34 cellular contexts compared by ENCODE assay signal in genomic region chr2:216576611-216577010, GRCh38. TPM values are rescaled to one million over a fixed set of nuclear protein-coding genes. Genes with fewer than 3 reads are reported as not detected.
"Had no signal": no experiment of that assay in that cellular context is flagged by ENCODE, and none has a peak within 500 bp of the region (broad histone marks: within the 10 kb centered on the region; RNA-seq: fewer than 3 reads in every experiment).

No MANE protein-coding gene starts in this region.

- H3K27ac Mint-ChIP-seq: activated B cell treated with CpG ODN at 0.5 μM for 24 hours; activated CD4-positive, alpha-beta memory T cell treated with anti-CD3 and anti-CD28 coated beads for 36 hours; activated CD4-positive, alpha-beta T cell treated with anti-CD3 and anti-CD28 coated beads, Interleukin-2, amount 10 ng/mL, durations not matched to agents 24 days and 14 days; activated naive CD4-positive, alpha-beta T cell treated with anti-CD3 and anti-CD28 coated beads, Interleukin-2, amount 10 ng/mL, durations not matched to agents 7 days and 5 days; activated naive CD4-positive, alpha-beta T cell treated with anti-CD3 and anti-CD28 coated beads, Interleukin-2, amount 50 U/mL, for 24 hours; activated naive CD8-positive, alpha-beta T cell; activated T-cell treated with anti-CD3 and anti-CD28 coated beads, Interleukin-2, amount 50 U/mL, for 72 hours; activated T-helper 1 cell treated with anti-CD3 and anti-CD28 coated beads, Interleukin-12 subunit alpha, Interleukin-12 subunit beta, Interleukin-2, Interleukin-4 antibody, amounts not matched to agents 30 ng/mL and 10 ng/mL and 1 ng/mL, durations not matched to agents 14 hours and 24 hours and 36 hours; activated T-helper 17 cell treated with anti-CD3 and anti-CD28 coated beads, Interleukin-2, amount 50 U/mL, for 72 hours; brain; T-helper 1 cell treated with Interleukin-12 subunit alpha and Interleukin-12 subunit beta and Interleukin-4 antibody, amounts not matched to agents 30 μg/mL and 1 μg/mL, for 36 hours; T-helper 2 cell treated with Interferon-gamma antibody and Interleukin-4, amounts not matched to agents 5 μg/mL and 100 μg/mL, for 36 hours had no signal

- H3K27me3 ChIP-seq: ascending aorta, cardiac muscle cell, colonic mucosa had no signal

- H3K9me3 ChIP-seq: ascending aorta, colonic mucosa had no signal

- H3K4me1 ChIP-seq: colonic mucosa had no signal

- H3K36me3 Mint-ChIP-seq: activated CD4-positive, alpha-beta memory T cell treated with anti-CD3 and anti-CD28 coated beads for 36 hours; activated naive CD4-positive, alpha-beta T cell treated with anti-CD3 and anti-CD28 coated beads, Interleukin-2, amount 10 ng/mL, durations not matched to agents 7 days and 5 days; activated naive CD4-positive, alpha-beta T cell treated with anti-CD3 and anti-CD28 coated beads, Interleukin-2, amount 50 U/mL, for 24 hours; activated naive CD8-positive, alpha-beta T cell; brain had no signal

- H3K36me3 ChIP-seq: ascending aorta, cardiac muscle cell, colonic mucosa had no signal

- H3K27ac ChIP-seq: ascending aorta, cardiac muscle cell, colonic mucosa, VCaP had no signal

- H3K4me3 Mint-ChIP-seq: activated B cell treated with CpG ODN at 0.5 μM for 24 hours; activated CD4-positive, alpha-beta memory T cell treated with anti-CD3 and anti-CD28 coated beads for 36 hours; activated CD4-positive, alpha-beta T cell treated with anti-CD3 and anti-CD28 coated beads, Interleukin-2, amount 10 ng/mL, durations not matched to agents 24 days and 14 days; activated naive CD4-positive, alpha-beta T cell treated with anti-CD3 and anti-CD28 coated beads, Interleukin-2, amount 10 ng/mL, durations not matched to agents 7 days and 5 days; activated naive CD4-positive, alpha-beta T cell treated with anti-CD3 and anti-CD28 coated beads, Interleukin-2, amount 50 U/mL, for 24 hours; activated naive CD8-positive, alpha-beta T cell; activated T-cell treated with anti-CD3 and anti-CD28 coated beads, Interleukin-2, amount 50 U/mL, for 4 hours; activated T-cell treated with anti-CD3 and anti-CD28 coated beads, Interleukin-2, amount 50 U/mL, for 72 hours; activated T-helper 1 cell treated with anti-CD3 and anti-CD28 coated beads, Interleukin-12 subunit alpha, Interleukin-12 subunit beta, Interleukin-2, Interleukin-4 antibody, amounts not matched to agents 30 ng/mL and 10 ng/mL and 1 ng/mL, durations not matched to agents 14 hours and 24 hours and 36 hours; activated T-helper 17 cell treated with anti-CD3 and anti-CD28 coated beads, Interleukin-2, amount 50 U/mL, for 72 hours; brain; central memory CD8-positive, alpha-beta T cell; T-helper 1 cell treated with Interleukin-12 subunit alpha and Interleukin-12 subunit beta and Interleukin-4 antibody, amounts not matched to agents 30 μg/mL and 1 μg/mL, for 36 hours; T-helper 2 cell treated with Interferon-gamma antibody and Interleukin-4, amounts not matched to agents 5 μg/mL and 100 μg/mL, for 36 hours had no signal

- DNase-seq: activated B cell treated with CpG ODN at 0.5 μM for 24 hours; activated CD4-positive, alpha-beta memory T cell treated with anti-CD3 and anti-CD28 coated beads for 36 hours; activated CD4-positive, alpha-beta T cell treated with anti-CD3 and anti-CD28 coated beads for 4 hours; activated CD4-positive, alpha-beta T cell treated with anti-CD3 and anti-CD28 coated beads, Interleukin-2, amount 10 ng/mL, durations not matched to agents 24 days and 14 days; activated CD4-positive, alpha-beta T cell treated with anti-CD3 and anti-CD28 coated beads, Interleukin-2, amount 50 U/mL, for 1 hour; activated CD4-positive, alpha-beta T cell treated with anti-CD3 and anti-CD28 coated beads, Interleukin-2, amount 50 U/mL, for 4 hours; activated CD4-positive, CD25-positive, alpha-beta regulatory T cell treated with anti-CD3 and anti-CD28 coated beads, Interleukin-2, amount 50 U/mL, for 72 hours; activated CD8-positive, alpha-beta memory T cell treated with anti-CD3 and anti-CD28 coated beads, Interleukin-2, amount 50 U/mL, for 4 hours; activated effector memory CD4-positive, alpha-beta T cell treated with anti-CD3 and anti-CD28 coated beads, Interleukin-2, amount 50 U/mL, for 16 hours; activated naive CD4-positive, alpha-beta T cell treated with anti-CD3 and anti-CD28 coated beads, Interleukin-2, amount 10 ng/mL, durations not matched to agents 7 days and 5 days; activated naive CD4-positive, alpha-beta T cell treated with Interleukin-2 at 50 U/mL for 16 hours; activated T-cell treated with anti-CD3 and anti-CD28 coated beads for 4 hours; activated T-cell treated with anti-CD3 and anti-CD28 coated beads, Interleukin-2, amount 50 U/mL, for 1 hour; activated T-cell treated with anti-CD3 and anti-CD28 coated beads, Interleukin-2, amount 50 U/mL, for 4 hours; activated T-cell treated with anti-CD3 and anti-CD28 coated beads, Interleukin-2, amount 50 U/mL, for 72 hours; amygdala; anterior cingulate cortex; caudate nucleus; cerebellar nuclear complex; colonic mucosa; T-helper 1 cell; T-helper 2 cell; T-helper 9 cell had no signal

- ATAC-seq: activated T-cell treated with anti-CD3 and anti-CD28 coated beads, Interleukin-2, amount 50 U/mL, for 4 hours; activated T-cell treated with anti-CD3 and anti-CD28 coated beads, Interleukin-2, amount 50 U/mL, for 72 hours; activated T-helper 17 cell treated with anti-CD3 and anti-CD28 coated beads, Interleukin-2, amount 50 U/mL, for 72 hours had no signal

- H3K4me1 Mint-ChIP-seq: activated B cell treated with CpG ODN at 0.5 μM for 24 hours; activated T-helper 17 cell treated with anti-CD3 and anti-CD28 coated beads, Interleukin-2, amount 50 U/mL, for 72 hours had no signal

- H3K4me3 ChIP-seq: ascending aorta, cardiac muscle cell, colonic mucosa had no signal

- H3K9me3 Mint-ChIP-seq: activated B cell treated with CpG ODN at 0.5 μM for 24 hours; activated CD4-positive, alpha-beta memory T cell treated with anti-CD3 and anti-CD28 coated beads for 36 hours; activated naive CD4-positive, alpha-beta T cell treated with anti-CD3 and anti-CD28 coated beads, Interleukin-2, amount 10 ng/mL, durations not matched to agents 7 days and 5 days; activated T-cell treated with anti-CD3 and anti-CD28 coated beads, Interleukin-2, amount 50 U/mL, for 4 hours; activated T-cell treated with anti-CD3 and anti-CD28 coated beads, Interleukin-2, amount 50 U/mL, for 72 hours; activated T-helper 1 cell treated with anti-CD3 and anti-CD28 coated beads, Interleukin-12 subunit alpha, Interleukin-12 subunit beta, Interleukin-2, Interleukin-4 antibody, amounts not matched to agents 30 ng/mL and 10 ng/mL and 1 ng/mL, durations not matched to agents 14 hours and 24 hours and 36 hours; activated T-helper 17 cell treated with anti-CD3 and anti-CD28 coated beads, Interleukin-2, amount 50 U/mL, for 72 hours; central memory CD8-positive, alpha-beta T cell; T-helper 1 cell treated with Interleukin-12 subunit alpha and Interleukin-12 subunit beta and Interleukin-4 antibody, amounts not matched to agents 30 μg/mL and 1 μg/mL, for 36 hours; T-helper 2 cell treated with Interferon-gamma antibody and Interleukin-4, amounts not matched to agents 5 μg/mL and 100 μg/mL, for 36 hours had no signal

RNA-seq across cellular contexts. Expression of gene IGFBP2, which starts 56.6 kb away (rescaled TPM):
- total RNA-seq: activated B cell treated with CpG ODN at 0.5 μM for 24 hours had no signal
